Comparison of ENCODE assay signal across 8 cellular contexts in the genomic region with DNA sequence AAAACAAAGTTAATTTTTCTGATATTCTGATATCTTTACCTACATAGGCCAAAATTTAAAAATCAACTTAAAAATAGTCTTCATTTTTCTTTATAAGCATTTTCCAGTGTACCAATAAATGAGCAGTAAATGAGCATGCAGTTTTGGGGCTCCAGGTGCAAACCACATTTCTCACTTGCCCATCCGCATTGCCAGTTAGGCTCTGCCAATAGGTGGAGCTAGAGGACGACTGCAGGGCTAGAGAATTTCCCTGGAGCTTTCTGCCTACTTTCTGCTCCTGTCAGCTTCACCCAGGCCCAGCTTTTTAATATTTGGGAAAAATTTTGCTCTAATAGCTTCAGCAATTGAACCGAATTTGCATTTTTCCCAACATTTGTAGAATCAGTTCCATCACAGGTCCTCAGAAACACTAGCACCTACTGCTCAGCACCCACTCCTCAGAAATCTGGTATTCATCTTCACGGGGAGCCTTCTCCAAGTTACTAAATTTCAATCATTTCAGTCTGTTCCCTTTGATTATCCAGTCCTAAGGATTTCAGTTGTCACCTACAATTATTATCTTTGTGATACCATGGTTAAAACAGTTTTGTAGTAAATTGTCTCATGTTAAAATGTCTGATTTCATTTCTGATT.
DNase-seq lines count a peak whose midpoint lies in the region; ATAC-seq, FAIRE-seq and TF ChIP-seq lines count a peak whose summit lies in the region.

No MANE protein-coding gene starts in this region.

- no peaks in the 10 kb centered on the region for H3K36me3 ChIP-seq in SU-DHL-6 (ENCODE audit: low read length)
- H3K36me3 ChIP-seq in body of pancreas (replicated peaks in 1 of 2; ENCODE audit: insufficient read depth in 1 of 2, low read depth in 2 of 2) = no peaks in the 10 kb centered on the region
- no peaks in the 10 kb centered on the region for H3K36me3 ChIP-seq in kidney (ENCODE audit: control insufficient read depth in 1 of 2, insufficient read depth in 2 of 2, low read length in 2 of 2)

- H3K9me3 ChIP-seq in SU-DHL-6 (ENCODE audit: insufficient read depth, low read length) (0 out of 2 replicates have a peak, but pooled peaks cover 3% of the 10 kb centered on the region), body of pancreas (no peaks in the 10 kb centered on the region), kidney (ENCODE audit: control insufficient read depth in 1 of 2, low read length in 2 of 2) (no peaks in the 10 kb centered on the region)

- intact Hi-C loops in body of pancreas (cut with DNase I) (no loop called here), kidney (cut with DNase I) (no loop called here)

- H2AFZ ChIP-seq in SU-DHL-6 (ENCODE audit: low read depth, low read length, severe bottlenecking) = no peak overlapping the region

- no peaks in the 10 kb centered on the region for H3K79me2 ChIP-seq in SU-DHL-6 (ENCODE audit: insufficient read depth, low read length)

- DNase-seq in ELF-1 (ENCODE audit: low read depth, low spot score) (peak; percentile 47), body of pancreas (peak; percentile 41 to 53 (median 46)), kidney (no peak), middle frontal gyrus (ENCODE audit: extremely low spot score, low spot score) (no peak)
- DNase-seq in stimulated activated CD4-positive, alpha-beta T cell treated with anti-CD3 and anti-CD28 coated beads, TNF-alpha, amount 100 ng/mL, for 4 hours (ENCODE audit: low read depth in 3 of 3) = peak in 2 of 3 experiments; percentile 8 to 20

- TF ChIP-seq CTCF in SU-DHL-6 (IDR thresholded peaks at IDR 0.05; ENCODE audit: insufficient read depth, low read length, poor library complexity, severe bottlenecking) (peak; percentile 94), body of pancreas (IDR thresholded peaks at IDR 0.05) (peak; percentile 34 to 82 (median 57)), kidney (IDR thresholded peaks at IDR 0.05; ENCODE audit: borderline replicate concordance, extremely low read depth, insufficient read depth) (peak; percentile 77)

- FAIRE-seq in kidney (lab: Jason Lieb, UNC) = no peak

- H3K27me3 ChIP-seq in SU-DHL-6 (ENCODE audit: low read length) = no peaks in the 10 kb centered on the region
- H3K27me3 ChIP-seq in body of pancreas = no peaks in the 10 kb centered on the region

- no peak overlapping the region for H3K9ac ChIP-seq in SU-DHL-6 (ENCODE audit: low read length)
- no peak overlapping the region for H3K9ac ChIP-seq in kidney (ENCODE audit: low read length in 2 of 2)

- ATAC-seq in GM19463 (IDR thresholded peaks at IDR 0.05; ENCODE audit: unreplicated experiment) (peak; percentile 87), HG03565 (IDR thresholded peaks at IDR 0.05; ENCODE audit: unreplicated experiment) (peak; percentile 75), body of pancreas (no peak)

- 37% methylated on average over 4 of the region's 4 CpGs for WGBS in body of pancreas, 2 donors

- H3K4me1 ChIP-seq in body of pancreas (no peaks in the 10 kb centered on the region), kidney (ENCODE audit: control insufficient read depth in 1 of 2, insufficient read depth in 1 of 2, low read depth in 1 of 2, low read length in 2 of 2) (no peaks in the 10 kb centered on the region)

- H3K4me3 ChIP-seq in SU-DHL-6 (ENCODE audit: insufficient read depth, low read length, poor library complexity, severe bottlenecking) (no peak overlapping the region), body of pancreas (no peak overlapping the region), kidney (ENCODE audit: low read length in 2 of 2) (no peak overlapping the region)

- H3K9me2 ChIP-seq in SU-DHL-6 (replicated peaks; ENCODE audit: insufficient read depth, low read length) = no peaks in the 10 kb centered on the region

- H3K27ac ChIP-seq in SU-DHL-6 (ENCODE audit: low read depth, low read length) (no peak overlapping the region), body of pancreas (no peak overlapping the region), kidney (ENCODE audit: low read depth in 2 of 2, low read length in 2 of 2) (no peak overlapping the region)

- TF ChIP-seq POLR2A in body of pancreas (IDR thresholded peaks at IDR 0.05) = no peak

- no peaks in the 10 kb centered on the region for H4K20me1 ChIP-seq in SU-DHL-6 (ENCODE audit: low read depth, low read length)

- no peaks in the 10 kb centered on the region for H3F3A ChIP-seq in SU-DHL-6 (ENCODE audit: insufficient read depth)

- H3K4me2 ChIP-seq in SU-DHL-6 (ENCODE audit: low read depth, low read length, poor library complexity, severe bottlenecking) = no peak overlapping the region

Comparison
In these comparisons a context has a peak if more than half of its experiments do, and no peak if none do; other contexts are left out.
1. DNase-seq: peak in ELF-1 (single experiment), body of pancreas (4 of 4) and stimulated activated CD4-positive, alpha-beta T cell treated with anti-CD3 and anti-CD28 coated beads, TNF-alpha, amount 100 ng/mL, for 4 hours (2 of 3); none in kidney (single experiment) and middle frontal gyrus (single experiment).
2. Peak in every context shown above with its lines, with median percentiles within 50 percentile points of each other: CTCF ChIP-seq.